In the genomic region with DNA sequence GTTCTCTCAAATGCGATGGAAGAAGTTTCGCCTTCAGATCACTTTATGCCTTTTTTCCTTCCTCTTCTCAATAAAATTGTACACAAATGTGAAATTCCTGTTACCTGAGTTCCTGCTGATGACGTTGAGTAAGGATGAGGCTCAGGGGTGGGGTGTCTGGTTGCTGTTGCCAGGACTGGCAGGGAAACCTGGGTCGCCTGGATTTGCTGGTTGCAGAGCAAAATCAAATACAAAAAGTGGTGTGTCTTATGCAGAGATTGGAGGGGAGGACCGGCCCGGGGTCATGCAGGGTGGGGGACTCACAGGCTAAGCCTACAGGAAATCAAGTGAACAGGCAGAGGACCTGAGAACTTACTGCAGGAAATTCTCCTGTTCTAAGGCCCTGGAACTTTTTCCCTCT, we compare ENCODE assay signal across 1 cellular context.
TF ChIP-seq lines count a peak whose summit lies in the region.

No MANE protein-coding gene starts in this region.

TF ChIP-seq in HepG2, 621 proteins besides CTCF, POLR2A, EP300 and RAD21:
- TF ChIP-seq RARA (CRISPR knock-in tag; IDR thresholded peaks at IDR 0.05) (no peak), CBFB (CRISPR knock-in tag; IDR thresholded peaks at IDR 0.05) (no peak), MBNL3 (CRISPR knock-in tag; conservative IDR thresholded peaks at IDR 0.05) (no peak), ZFY (CRISPR knock-in tag; IDR thresholded peaks at IDR 0.05) (no peak), ZNF775 (CRISPR knock-in tag; IDR thresholded peaks at IDR 0.05; ENCODE audit: borderline replicate concordance) (no peak), ZNF326 (CRISPR knock-in tag; IDR thresholded peaks at IDR 0.05; ENCODE audit: borderline replicate concordance) (no peak), FOXK2 (IDR thresholded peaks at IDR 0.05) (no peak), HOXA3 (CRISPR knock-in tag; IDR thresholded peaks at IDR 0.05) (no peak), REL (CRISPR knock-in tag; conservative IDR thresholded peaks at IDR 0.05) (no peak), YEATS2 (CRISPR knock-in tag; IDR thresholded peaks at IDR 0.05; ENCODE audit: borderline replicate concordance) (no peak), ZNF577 (CRISPR knock-in tag; IDR thresholded peaks at IDR 0.05; ENCODE audit: borderline replicate concordance, low read depth) (no peak)
